In the genomic region with DNA sequence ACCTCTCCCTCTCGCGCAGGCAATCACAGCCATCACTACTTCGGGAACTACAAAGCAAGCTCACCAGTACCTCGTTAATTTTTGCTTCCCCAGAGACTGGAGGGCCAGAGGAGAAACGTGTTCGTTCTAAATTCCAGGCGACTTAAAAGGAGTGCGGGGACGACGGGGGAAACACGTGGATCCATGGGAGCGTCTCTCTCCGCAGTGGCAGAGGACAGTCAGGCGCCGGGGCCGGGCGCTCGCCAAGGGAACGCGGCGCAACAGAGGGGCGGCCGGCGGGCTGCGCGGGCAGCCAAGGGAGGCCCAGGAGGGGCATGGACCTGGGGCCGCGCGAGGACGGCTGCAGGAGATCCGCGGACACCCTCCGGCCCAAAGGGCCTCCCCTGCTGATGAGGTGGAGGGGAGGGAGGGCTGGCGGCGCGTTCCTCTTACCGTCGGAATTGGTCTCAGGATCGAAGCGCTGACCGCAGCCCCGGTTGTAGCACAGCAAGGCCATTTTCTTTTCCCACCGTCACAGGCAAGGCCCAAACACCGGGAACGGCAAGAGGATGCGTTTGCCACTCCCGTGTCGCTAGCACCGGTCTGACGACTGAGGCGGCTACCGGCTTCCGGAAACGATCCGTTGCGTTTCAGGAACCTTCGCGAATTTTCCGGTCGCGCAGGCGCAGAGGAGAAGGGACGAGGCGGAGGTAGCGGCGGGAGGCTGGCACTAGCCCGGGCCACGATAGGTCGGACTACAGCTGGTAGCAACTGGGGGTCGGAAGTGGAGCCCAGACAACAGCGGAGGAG, we compare ENCODE assay signal across 8 cellular contexts. TPM values are rescaled to one million over a fixed set of nuclear protein-coding genes. Genes with fewer than 3 reads are reported as not detected.
DNase-seq lines count a peak whose midpoint lies in the region; ATAC-seq and TF ChIP-seq lines count a peak whose summit lies in the region.

A gene (minus strand): TSS at position 591 of the 789 bp plus-strand sequence. CDS start 95 bp downstream, at position 496.

- peak within 1 kb of the TSS; percentile 93 for H3K4me3 ChIP-seq in osteoblast (ENCODE audit: insufficient read depth, low read length)
- peak within 1 kb of the TSS; percentile 77 for H3K4me3 ChIP-seq in thoracic aorta

- peak; percentile 93 for ATAC-seq in HG02588 (IDR thresholded peaks at IDR 0.05; ENCODE audit: unreplicated experiment)
- peak; percentile 85 for ATAC-seq in thoracic aorta (ENCODE audit: insufficient number of reproducible peaks, low FRiP score, low read depth)

- H3K27ac Mint-ChIP-seq in activated naive CD8-positive, alpha-beta T cell, result peak within 1 kb of the TSS; percentile 95

- intact Hi-C loops in head of caudate nucleus (cut with DNase I), result no loop called here

- H3K4me1 Mint-ChIP-seq in activated naive CD8-positive, alpha-beta T cell (ENCODE audit: low read depth), result peaks cover 48% of the 10 kb centered on the region

- H4K20me1 ChIP-seq in osteoblast (ENCODE audit: insufficient read depth, low read length), result peaks cover 41% of the 10 kb centered on the region

- H3K4me2 ChIP-seq in osteoblast (ENCODE audit: insufficient read depth, low read length), result peak within 1 kb of the TSS; percentile 95

- DNase-seq in GM10266 (ENCODE audit: extremely low spot score) (peak; percentile 91), NCI-H1048 (lab: John Stamatoyannopoulos, UW) (peak; percentile 75), SKM-1 treated with dmso at 0.1 percent for 144 hours (lab: John Stamatoyannopoulos, UW; ENCODE audit: unreplicated experiment) (peak; percentile 84), head of caudate nucleus (peak; percentile 77 to 98 (median 94)), osteoblast (ENCODE audit: insufficient read length, low spot score, missing footprints) (peak; percentile 91), thoracic aorta (ENCODE audit: low spot score) (peak; percentile 39)

- no peaks in the 10 kb centered on the region for H3K27me3 Mint-ChIP-seq in activated naive CD8-positive, alpha-beta T cell

- TF ChIP-seq CTCF in GM10266 (IDR thresholded peaks at IDR 0.05; ENCODE audit: control insufficient read depth, insufficient read depth, low read depth, missing control alignments) (no peak), osteoblast (IDR thresholded peaks at IDR 0.05; ENCODE audit: extremely low read depth, low read depth, low read length) (no peak), thoracic aorta (IDR thresholded peaks at IDR 0.05) (no peak)

- H3K4me3 Mint-ChIP-seq in activated naive CD8-positive, alpha-beta T cell, result peak within 1 kb of the TSS; percentile 99

- no peaks in the 10 kb centered on the region for H3K27me3 ChIP-seq in osteoblast (ENCODE audit: insufficient read depth, low read length)
- no peaks in the 10 kb centered on the region for H3K27me3 ChIP-seq in thoracic aorta (replicated peaks; ENCODE audit: insufficient read depth)

- H3K27ac ChIP-seq in osteoblast (ENCODE audit: low read depth, low read length) (peak within 1 kb of the TSS; percentile 90), thoracic aorta (peak within 1 kb of the TSS; percentile 90)

- H3K36me3 ChIP-seq in osteoblast (ENCODE audit: insufficient read depth, low read length) (no peaks in the 10 kb centered on the region), thoracic aorta (no peaks in the 10 kb centered on the region)

- H3K9me3 ChIP-seq in osteoblast (ENCODE audit: low read depth, low read length) (no peaks in the 10 kb centered on the region), thoracic aorta (no peaks in the 10 kb centered on the region)

- H3K9me3 Mint-ChIP-seq in activated naive CD8-positive, alpha-beta T cell (ENCODE audit: low read depth), result no peaks in the 10 kb centered on the region

- H3K79me2 ChIP-seq in osteoblast (ENCODE audit: insufficient read depth, low read length), result peaks cover 58% of the 10 kb centered on the region

- peak within 1 kb of the TSS; percentile 100 for H2AFZ ChIP-seq in osteoblast (ENCODE audit: low read length)

- peaks cover 16% of the 10 kb centered on the region for H3K36me3 Mint-ChIP-seq in activated naive CD8-positive, alpha-beta T cell

- H3K4me1 ChIP-seq in osteoblast (ENCODE audit: insufficient read depth, low read length) (peaks cover 26% of the 10 kb centered on the region), thoracic aorta (ENCODE audit: control insufficient read depth in 1 of 2, low read depth in 2 of 2) (peaks cover 15 to 44% of the 10 kb centered on the region in 2 donors)

RNA-seq across cellular contexts. Expression of the gene that starts here (rescaled TPM):
- total RNA-seq in osteoblast (17.4 and 23.6 TPM in 2 replicates), thoracic aorta (100 to 1,000 TPM in 1 of 2 donors, 10 to 100 TPM in 1; 46.4 to 101 TPM)

Comparison
In these comparisons a context has a peak if more than half of its experiments do, and no peak if none do; other contexts are left out.
1. Peak in every context shown above with its lines: DNase-seq, ATAC-seq, H3K4me3 ChIP-seq and H3K27ac ChIP-seq.
2. DNase-seq: peak in every context shown above with its lines; median percentile 94 in head of caudate nucleus; 91 in GM10266; 91 in osteoblast; 84 in SKM-1 treated with dmso at 0.1 percent for 144 hours; 75 in NCI-H1048; 39 in thoracic aorta.